In genomic region chr4:73967891-73968290, GRCh38 we compare ENCODE assay signal across 10 cellular contexts. TPM values are rescaled to one million over a fixed set of nuclear protein-coding genes. Genes with fewer than 3 reads are reported as not detected.
"Had no signal": no experiment of that assay in that cellular context is flagged by ENCODE, and none has a peak within 500 bp of the region (broad histone marks: within the 10 kb centered on the region; RNA-seq: fewer than 3 reads in every experiment).

No MANE protein-coding gene starts in this region.

- H3K4me2 ChIP-seq: GM23338 had no signal

- H3K36me3 ChIP-seq: HAP-1 had no signal

- DNase-seq: H7, HFFc6, IMR-90, KG1 had no signal

- ATAC-seq: GM23338, HCT116, K562 had no signal

- H3K9me3 ChIP-seq: HAP-1 had no signal

- H3K4me3 ChIP-seq: GM23338, HAP-1, K562 had no signal

- H2AFZ ChIP-seq: GM23338 had no signal

- H3K4me1 ChIP-seq: HAP-1 had no signal

RNA-seq across cellular contexts. Expression of gene PF4, which starts 13.9 kb away (rescaled TPM):
- total RNA-seq: GM23338, H4, H7, IMR-90, K562 had no signal
- polyA plus RNA-seq: IMR-90 had no signal

RNA-seq across cellular contexts. Expression of gene PPBP, which starts 20.1 kb away (rescaled TPM):
- total RNA-seq: H4, H7, HFFc6, HT-29, IMR-90 had no signal
- polyA plus RNA-seq: IMR-90 had no signal

RNA-seq across cellular contexts. Expression of gene CXCL5, which starts 30.6 kb away (rescaled TPM):
- total RNA-seq: H4, HT-29, IMR-90, K562 had no signal
- polyA plus RNA-seq: K562 had no signal
